ENCODE assay signal across 8 cellular contexts in the genomic region with DNA sequence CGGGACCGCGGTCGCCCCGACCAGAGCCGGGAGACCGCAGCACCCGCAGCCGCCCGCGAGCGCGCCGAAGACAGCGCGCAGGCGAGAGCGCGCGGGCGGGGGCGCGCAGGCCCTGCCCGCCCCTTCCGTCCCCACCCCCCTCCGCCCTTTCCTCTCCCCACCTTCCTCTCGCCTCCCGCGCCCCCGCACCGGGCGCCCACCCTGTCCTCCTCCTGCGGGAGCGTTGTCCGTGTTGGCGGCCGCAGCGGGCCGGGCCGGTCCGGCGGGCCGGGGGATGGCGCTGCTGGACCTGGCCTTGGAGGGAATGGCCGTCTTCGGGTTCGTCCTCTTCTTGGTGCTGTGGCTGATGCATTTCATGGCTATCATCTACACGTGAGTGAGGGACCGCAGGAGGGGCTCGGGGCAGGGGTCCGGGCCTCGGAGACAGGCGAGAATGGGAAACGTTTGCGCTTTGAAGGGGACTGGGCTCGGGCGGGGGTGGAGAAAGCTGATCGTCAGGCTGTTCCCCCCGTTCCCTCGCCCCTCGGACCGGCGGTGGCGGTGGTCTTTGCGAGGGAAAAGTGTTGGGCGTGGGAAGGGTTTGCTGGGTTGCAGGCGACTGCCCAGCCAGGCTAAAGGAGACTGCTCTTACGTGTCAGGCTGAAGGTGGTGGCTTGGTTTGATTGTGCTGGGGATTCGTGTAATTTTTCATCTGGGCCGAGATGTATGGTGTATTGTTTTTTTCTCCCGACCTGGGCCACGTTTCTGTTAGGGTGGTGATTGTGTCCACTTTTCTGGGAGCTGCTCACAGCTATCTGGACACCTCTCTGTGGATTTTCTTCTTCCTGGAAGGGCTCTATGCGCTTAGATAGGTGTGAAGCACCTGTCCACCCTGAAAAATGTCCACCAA. TPM values are rescaled to one million over a fixed set of nuclear protein-coding genes. Genes with fewer than 3 reads are reported as not detected.
A peak's percentile ranks its signal among the peaks of the same experiment; 100 is the strongest.
DNase-seq lines count a peak whose midpoint lies in the region; ATAC-seq and TF ChIP-seq lines count a peak whose summit lies in the region.

No MANE protein-coding gene starts in this region.

- BruUV-seq in Caco-2 (replicated peaks; lab: Mats Ljungman, UMichigan) = no TSS peak

- no peaks in the 10 kb centered on the region for H3K27me3 Mint-ChIP-seq in Caco-2 (ENCODE audit: insufficient read depth, unreplicated experiment)

- peak overlapping the region; percentile 92 to 93 for H3K27ac ChIP-seq in SK-N-SH (ENCODE audit: low read depth in 2 of 2, low read length in 1 of 2)
- peak overlapping the region; percentile 85 to 99 (median 96) for H3K27ac ChIP-seq in body of pancreas
- H3K27ac ChIP-seq in iPS-20b (ENCODE audit: low read length) = peak overlapping the region; percentile 23
- H3K27ac ChIP-seq in smooth muscle cell (ENCODE audit: low read depth) = peak overlapping the region; percentile 70

- H4K20me1 ChIP-seq in SK-N-SH (ENCODE audit: insufficient read depth) = peaks cover 42% of the 10 kb centered on the region
- peaks cover 50% of the 10 kb centered on the region for H4K20me1 ChIP-seq in smooth muscle cell (ENCODE audit: low read depth)

- H3K9me2 ChIP-seq in SK-N-SH = no peaks in the 10 kb centered on the region

- H3K9ac ChIP-seq in SK-N-SH = peak overlapping the region; percentile 92
- peak overlapping the region; percentile 80 for H3K9ac ChIP-seq in iPS-20b (ENCODE audit: low read depth, low read length)
- peak overlapping the region; percentile 80 for H3K9ac ChIP-seq in smooth muscle cell (ENCODE audit: low read depth)

- H3K4me1 Mint-ChIP-seq in Caco-2 (ENCODE audit: low read depth, unreplicated experiment) = no peaks in the 10 kb centered on the region

- CTCF ChIA-PET in Caco-2 (lab: Charles Lee) (interaction anchor here (0.6 kb wide), 1 partner anchor 46 kb away, joined by 3 read pairs; no protein-coding TSS in a partner anchor), SK-N-SH (lab: Yijun Ruan, JAX) (interaction anchor here (0.6 to 1.0 kb wide), 3 partner anchors 28 to 470 kb away, joined by 3 read pairs; no protein-coding TSS in a partner anchor)

- H3K4me2 ChIP-seq in SK-N-SH = peak overlapping the region; percentile 87
- peak overlapping the region; percentile 90 for H3K4me2 ChIP-seq in smooth muscle cell

- H3K79me2 ChIP-seq in SK-N-SH (ENCODE audit: insufficient read depth) (peaks cover 53% of the 10 kb centered on the region), smooth muscle cell (ENCODE audit: low read depth) (peaks cover 53% of the 10 kb centered on the region)

- POLR2A ChIA-PET in Caco-2 (lab: Charles Lee) = interaction anchor here (0.6 to 0.8 kb wide), 3 partner anchors 38 to 130 kb away, joined by 3 to 5 read pairs (median 5); no protein-coding TSS in a partner anchor
- POLR2A ChIA-PET in SK-N-SH (lab: Yijun Ruan, JAX) = interaction anchor here (1.0 kb wide), 1 partner anchor 15 kb away, joined by 3 read pairs; no protein-coding TSS in a partner anchor

- TF ChIP-seq EP300 in SK-N-SH (IDR thresholded peaks at IDR 0.05; ENCODE audit: borderline replicate concordance in 1 of 2, low read depth in 1 of 2, low read length in 1 of 2) = no peak

- peak; percentile 55 for ATAC-seq in GM19397 (IDR thresholded peaks at IDR 0.05; ENCODE audit: unreplicated experiment)
- ATAC-seq in HG03457 (IDR thresholded peaks at IDR 0.05; ENCODE audit: unreplicated experiment) = peak; percentile 24
- ATAC-seq in body of pancreas = peak; percentile 61

- H3K36me3 Mint-ChIP-seq in Caco-2 (ENCODE audit: insufficient read depth, unreplicated experiment) = no peaks in the 10 kb centered on the region

- H3K4me1 ChIP-seq in Caco-2 = peaks cover 32% of the 10 kb centered on the region
- peaks cover 7 to 8% of the 10 kb centered on the region in 2 experiments; a peak in 3 of 4 replicates for H3K4me1 ChIP-seq in SK-N-SH (ENCODE audit: control insufficient read depth in 1 of 2, insufficient read depth in 2 of 2, low read depth in 1 of 2, low read length in 1 of 2)
- H3K4me1 ChIP-seq in body of pancreas = peaks cover 48% of the 10 kb centered on the region
- 0 out of 2 replicates have a peak, but pooled peaks cover 12% of the 10 kb centered on the region for H3K4me1 ChIP-seq in iPS-20b (ENCODE audit: insufficient read depth, low read length)
- peaks cover 17% of the 10 kb centered on the region for H3K4me1 ChIP-seq in smooth muscle cell (ENCODE audit: low read depth)

- TF ChIP-seq CTCF in Caco-2 (IDR thresholded peaks at IDR 0.05; ENCODE audit: insufficient read depth in 1 of 2, low read depth in 1 of 2, low read length in 1 of 2, severe bottlenecking in 1 of 2, unreplicated experiment in 1 of 2) (peak in 1 of 2 experiments; percentile 31), SK-N-SH (IDR thresholded peaks at IDR 0.05) (peak; percentile 28; the same call in 1 of the 2 replicates), body of pancreas (IDR thresholded peaks at IDR 0.05) (peak in 4 of 7 experiments; percentile 18 to 30 (median 22)), smooth muscle cell (IDR thresholded peaks at IDR 0.05; ENCODE audit: borderline replicate concordance, insufficient read depth, poor library complexity, severe bottlenecking) (peak; percentile 21)

- peak in 2 of 3 donors; percentile 29 to 35 for TF ChIP-seq POLR2A in body of pancreas (IDR thresholded peaks at IDR 0.05)

- H2AFZ ChIP-seq in SK-N-SH (ENCODE audit: low read depth) (no peak overlapping the region), smooth muscle cell (ENCODE audit: low read depth) (no peak overlapping the region)

- H3K4me3 ChIP-seq in Caco-2 (ENCODE audit: low read depth, low read length) = peak overlapping the region; percentile 78
- H3K4me3 ChIP-seq in SK-N-SH (ENCODE audit: low read depth in 2 of 2, low read length in 1 of 2) = peak overlapping the region; percentile 71 to 89
- H3K4me3 ChIP-seq in body of pancreas = peak overlapping the region; percentile 85 to 96
- H3K4me3 ChIP-seq in iPS-20b (ENCODE audit: low read length) = peak overlapping the region; percentile 97
- H3K4me3 ChIP-seq in smooth muscle cell = peak overlapping the region; percentile 99

- intact Hi-C loops in Caco-2 (cut with micrococcal nuclease; ENCODE audit: unreplicated experiment) (loop anchor here (2.0 to 5.0 kb wide), 3 partner anchors 45 to 178 kb away; no protein-coding TSS in a partner anchor), body of pancreas (cut with DNase I) (no loop called here)

- H3K9me3 ChIP-seq in Caco-2 (no peaks in the 10 kb centered on the region), SK-N-SH (no peaks in the 10 kb centered on the region), body of pancreas (no peaks in the 10 kb centered on the region), iPS-20b (ENCODE audit: insufficient read depth, low read depth, low read length) (no peaks in the 10 kb centered on the region), smooth muscle cell (replicated peaks; ENCODE audit: low read depth) (no peaks in the 10 kb centered on the region)

- H3K27ac Mint-ChIP-seq in Caco-2 (ENCODE audit: unreplicated experiment) = no peak overlapping the region

- H3F3A ChIP-seq in SK-N-SH (replicated peaks; ENCODE audit: insufficient read depth) = peaks cover 9% of the 10 kb centered on the region
- H3F3A ChIP-seq in smooth muscle cell (ENCODE audit: low read depth) = peaks cover 3% of the 10 kb centered on the region

- WGBS in SK-N-SH (ENCODE audit: low lambda C conversion rate) = 0% methylated on average over 32 of the region's 73 CpGs
- WGBS in body of pancreas, 2 donors = 0 to 1% methylated on average over 16 to 68 of the region's 73 CpGs
- under 1% methylated on average over 35 of the region's 73 CpGs for WGBS in smooth muscle cell (ENCODE audit: low lambda C conversion rate)

- H3K4me3 Mint-ChIP-seq in Caco-2 (ENCODE audit: unreplicated experiment) = no peak overlapping the region

- H3K36me3 ChIP-seq in Caco-2 (ENCODE audit: control insufficient read depth, insufficient read depth, low read length) (no peaks in the 10 kb centered on the region), SK-N-SH (replicated peaks in 1 of 2; ENCODE audit: control insufficient read depth in 1 of 2, insufficient read depth in 2 of 2, low read length in 1 of 2) (no peaks in the 10 kb centered on the region), body of pancreas (replicated peaks in 1 of 2; ENCODE audit: insufficient read depth in 1 of 2, low read depth in 2 of 2) (no peaks in the 10 kb centered on the region), iPS-20b (ENCODE audit: insufficient read depth, low read depth, low read length) (no peaks in the 10 kb centered on the region), smooth muscle cell (ENCODE audit: low read depth) (no peaks in the 10 kb centered on the region)

- H3K9me3 Mint-ChIP-seq in Caco-2 (ENCODE audit: unreplicated experiment) = no peaks in the 10 kb centered on the region

- TF ChIP-seq RAD21 in SK-N-SH (IDR thresholded peaks at IDR 0.05; ENCODE audit: low read length) = no peak

- H3K27me3 ChIP-seq in Caco-2 (replicated peaks; ENCODE audit: control insufficient read depth, insufficient read depth, low read length) (no peaks in the 10 kb centered on the region), SK-N-SH (ENCODE audit: insufficient read depth) (no peaks in the 10 kb centered on the region), body of pancreas (no peaks in the 10 kb centered on the region), iPS-20b (ENCODE audit: insufficient read depth, low read length) (no peaks in the 10 kb centered on the region), smooth muscle cell (ENCODE audit: low read depth) (no peaks in the 10 kb centered on the region)

- peak; percentile 48 to 66 for DNase-seq in Caco-2
- DNase-seq in SK-N-SH = peak; percentile 92
- DNase-seq in body of pancreas = peak in 3 of 4 donors; percentile 47 to 56 (median 52)
- DNase-seq in smooth muscle cell (lab: John Stamatoyannopoulos, UW; ENCODE audit: unreplicated experiment) = peak; percentile 42
- no peak for DNase-seq in SKM-1 treated with dmso at 0.1 percent for 144 hours (lab: John Stamatoyannopoulos, UW; ENCODE audit: unreplicated experiment)

RNA-seq across cellular contexts. Expression of a gene that starts 0.6 kb away (rescaled TPM):
- total RNA-seq in Caco-2 (2022) = 25.0 and 26.7 TPM in 2 replicates
- 20.0 and 29.6 TPM in 2 replicates for polyA plus RNA-seq in SK-N-SH (2012; rRNA removed)
- 31.2 and 41.5 TPM in 2 replicates for polyA plus RNA-seq in SK-N-SH (2012; cell fraction: cytosol; rRNA removed)
- polyA plus RNA-seq in SK-N-SH (2012; cell fraction: nucleus; rRNA removed) = 14.0 and 31.3 TPM in 2 replicates
- 10 to 100 TPM; 17.1 to 26.2 TPM for total RNA-seq in body of pancreas
- total RNA-seq in smooth muscle cell = 34.0 and 56.0 TPM in 2 replicates
- 18.8 and 21.3 TPM in 2 replicates for polyA plus RNA-seq in smooth muscle cell

Comparison
In these comparisons a context has a peak if more than half of its experiments do, and no peak if none do; other contexts are left out.
1. H3K27ac ChIP-seq: peak in every context shown above with its lines; median percentile 96 in body of pancreas; 92 in SK-N-SH; 70 in smooth muscle cell; 23 in iPS-20b.